In the genomic region with DNA sequence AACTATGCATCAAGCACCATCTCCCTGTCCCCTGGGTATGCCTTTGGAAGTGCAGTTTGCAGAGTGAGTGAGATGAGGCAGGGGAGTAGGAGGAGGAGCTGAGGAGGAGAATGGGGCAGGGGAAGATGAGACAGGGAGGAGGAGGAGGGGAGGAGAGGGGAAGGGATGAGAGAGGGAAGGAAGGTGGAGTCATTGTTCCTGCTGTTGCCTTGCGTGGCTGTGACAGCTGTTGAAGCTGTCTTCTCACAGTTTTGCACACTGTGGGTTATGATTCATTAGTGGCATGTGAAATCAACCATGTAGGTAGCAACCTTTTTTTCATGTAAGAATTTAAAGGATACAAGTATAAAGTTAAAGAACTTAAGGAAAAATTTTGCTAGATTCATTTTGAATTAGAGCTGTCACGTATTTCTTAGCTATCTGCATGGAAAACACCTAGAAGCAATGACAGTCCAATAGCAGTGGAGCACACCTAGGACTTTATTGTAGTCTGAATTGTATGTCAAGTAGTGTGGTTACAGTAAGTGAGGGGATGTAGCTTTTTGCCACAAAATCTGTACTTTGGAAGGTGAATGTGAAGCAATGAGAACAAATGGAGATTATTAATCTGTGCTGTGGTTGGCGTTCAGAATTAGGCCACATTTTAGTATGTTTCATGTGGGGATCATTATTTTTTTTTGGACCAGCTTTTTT, we compare ENCODE assay signal across 7 cellular contexts. TPM values are rescaled to one million over a fixed set of nuclear protein-coding genes. Genes with fewer than 3 reads are reported as not detected.
DNase-seq lines count a peak whose midpoint lies in the region; ATAC-seq and TF ChIP-seq lines count a peak whose summit lies in the region.

No MANE protein-coding gene starts in this region.

- no peak for TF ChIP-seq CTCF in left ventricle myocardium inferior (IDR thresholded peaks at IDR 0.05; ENCODE audit: borderline replicate concordance)

- ATAC-seq in GM19023 (IDR thresholded peaks at IDR 0.05; ENCODE audit: unreplicated experiment) (peak; percentile 85), HG02870 (IDR thresholded peaks at IDR 0.05; ENCODE audit: unreplicated experiment) (peak; percentile 65), left lobe of liver (peak; percentile 12), GM18519 (IDR thresholded peaks at IDR 0.05; ENCODE audit: low FRiP score, unreplicated experiment) (no peak), HG02840 (IDR thresholded peaks at IDR 0.05; ENCODE audit: low FRiP score, unreplicated experiment) (no peak)

- H3K27ac ChIP-seq in left ventricle myocardium inferior (replicated peaks): no peak overlapping the region

- no peaks in the 10 kb centered on the region for H3K27me3 Mint-ChIP-seq in T-helper 1 cell treated with Interleukin-12 subunit alpha and Interleukin-12 subunit beta and Interleukin-4 antibody, amounts not matched to agents 30 μg/mL and 1 μg/mL, for 36 hours (ENCODE audit: low read depth)

- peak overlapping the region; percentile 88 for H3K27ac Mint-ChIP-seq in T-helper 1 cell treated with Interleukin-12 subunit alpha and Interleukin-12 subunit beta and Interleukin-4 antibody, amounts not matched to agents 30 μg/mL and 1 μg/mL, for 36 hours

- peaks cover 22% of the 10 kb centered on the region for H3K36me3 Mint-ChIP-seq in T-helper 1 cell treated with Interleukin-12 subunit alpha and Interleukin-12 subunit beta and Interleukin-4 antibody, amounts not matched to agents 30 μg/mL and 1 μg/mL, for 36 hours (ENCODE audit: low read depth)

- no peak overlapping the region for H3K4me3 ChIP-seq in left ventricle myocardium inferior

- no peaks in the 10 kb centered on the region for H3K4me1 ChIP-seq in left ventricle myocardium inferior

- peaks cover 3% of the 10 kb centered on the region for H3K36me3 ChIP-seq in left ventricle myocardium inferior

- no peaks in the 10 kb centered on the region for H3K9me3 Mint-ChIP-seq in T-helper 1 cell treated with Interleukin-12 subunit alpha and Interleukin-12 subunit beta and Interleukin-4 antibody, amounts not matched to agents 30 μg/mL and 1 μg/mL, for 36 hours

- intact Hi-C loops in left ventricle myocardium inferior (cut with micrococcal nuclease): no loop called here

- H3K27me3 ChIP-seq in left ventricle myocardium inferior (ENCODE audit: low read depth): no peaks in the 10 kb centered on the region

- peaks cover 49% of the 10 kb centered on the region for H3K4me1 Mint-ChIP-seq in T-helper 1 cell treated with Interleukin-12 subunit alpha and Interleukin-12 subunit beta and Interleukin-4 antibody, amounts not matched to agents 30 μg/mL and 1 μg/mL, for 36 hours (ENCODE audit: low read depth)

- peak overlapping the region; percentile 20 for H3K4me3 Mint-ChIP-seq in T-helper 1 cell treated with Interleukin-12 subunit alpha and Interleukin-12 subunit beta and Interleukin-4 antibody, amounts not matched to agents 30 μg/mL and 1 μg/mL, for 36 hours

- DNase-seq in left lobe of liver (ENCODE audit: low spot score): no peak
- DNase-seq in left ventricle myocardium inferior: no peak

- peaks cover 5% of the 10 kb centered on the region for H3K9me3 ChIP-seq in left ventricle myocardium inferior (replicated peaks)

RNA-seq across cellular contexts. Expression of gene CCM2, which starts 21.7 kb away (rescaled TPM):
- 44.8 TPM for total RNA-seq in left lobe of liver
- total RNA-seq in left ventricle myocardium inferior: 24.5 TPM

RNA-seq across cellular contexts. Expression of gene MYO1G, which starts 42.9 kb away (rescaled TPM):
- total RNA-seq in left lobe of liver (1.0 TPM), left ventricle myocardium inferior (0.77 TPM)

Comparison
In these comparisons a context has a peak if more than half of its experiments do, and no peak if none do; other contexts are left out.
1. ATAC-seq: peak in GM19023 (single experiment), HG02870 (single experiment) and left lobe of liver (single experiment); none in GM18519 (single experiment) and HG02840 (single experiment).